Comparison of ENCODE assay signal across 26 cellular contexts in the genomic region with DNA sequence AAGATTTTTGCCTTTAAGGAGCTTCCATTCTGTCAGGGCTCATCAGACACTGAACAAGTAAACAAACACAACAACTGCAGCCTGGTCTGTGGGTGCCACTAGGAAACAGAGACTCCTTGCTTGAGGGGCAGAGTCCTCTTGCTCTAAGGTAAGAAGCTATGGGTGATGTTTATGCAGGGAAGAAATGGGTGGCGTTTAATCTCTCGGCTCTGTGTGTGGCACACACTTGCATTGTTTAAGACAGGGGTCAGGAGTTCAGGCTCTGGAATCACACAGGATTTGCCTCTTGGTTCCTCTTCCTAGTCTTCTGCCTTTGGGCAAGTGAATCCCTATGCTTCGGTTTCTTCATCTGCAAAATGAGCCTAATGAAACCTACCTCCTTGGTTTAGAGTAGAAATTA.
"Had no signal": no experiment of that assay in that cellular context is flagged by ENCODE, and none has a peak within 500 bp of the region (broad histone marks: within the 10 kb centered on the region; RNA-seq: fewer than 3 reads in every experiment).

No MANE protein-coding gene starts in this region.

- ATAC-seq: activated CD4-positive, CD25-positive, alpha-beta regulatory T cell treated with anti-CD3 and anti-CD28 coated beads, Interleukin-2, amount 50 U/mL, for 24 hours; gastrocnemius medialis; left cardiac atrium; naive thymus-derived CD4-positive, alpha-beta T cell; right cardiac atrium; T-helper 17 cell had no signal

- H3K4me1 ChIP-seq: colonic mucosa, gastrocnemius medialis, testis had no signal

- H3K4me3 Mint-ChIP-seq: activated naive CD8-positive, alpha-beta T cell; naive thymus-derived CD4-positive, alpha-beta T cell; T-helper 17 cell had no signal

- H3K4me3 ChIP-seq: colonic mucosa, gastrocnemius medialis, testis, transverse colon had no signal

- H3K9me3 Mint-ChIP-seq: naive thymus-derived CD4-positive, alpha-beta T cell had no signal

- H3K27me3 Mint-ChIP-seq: activated naive CD8-positive, alpha-beta T cell had no signal

- DNase-seq: activated CD4-positive, alpha-beta T cell treated with anti-CD3 and anti-CD28 coated beads for 48 hours; activated CD4-positive, alpha-beta T cell treated with anti-CD3 and anti-CD28 coated beads, Interleukin-2, amount 50 U/mL, for 48 hours; activated naive CD4-positive, alpha-beta T cell treated with Interleukin-2 at 50 U/mL for 16 hours; activated T-cell treated with anti-CD3 and anti-CD28 coated beads, Interleukin-2, amount 50 U/mL, for 48 hours; anterior cingulate cortex; cerebellar nuclear complex; colonic mucosa; effector CD8-positive, alpha-beta T cell; erythroblast; gastrocnemius medialis; glutamatergic neuron; left cardiac atrium; midbrain; naive thymus-derived CD4-positive, alpha-beta T cell; posterior cingulate gyrus; right cardiac atrium; stimulated activated CD4-positive, alpha-beta T cell treated with anti-CD3 and anti-CD28 coated beads, Interleukin-15, amount 100 ng/mL, for 24 hours; stimulated activated CD4-positive, alpha-beta T cell treated with anti-CD3 and anti-CD28 coated beads, Interleukin-2, amount 100 ng/mL, for 24 hours; stimulated activated naive CD4-positive, alpha-beta T cell treated with Interleukin-2 at 50 U/mL for 16 hours; T-helper 17 cell; T1000; testis; transverse colon; WERI-Rb-1 had no signal

- H3K36me3 ChIP-seq: gastrocnemius medialis, WERI-Rb-1 had no signal

- H3K9me3 ChIP-seq: colonic mucosa, gastrocnemius medialis, testis, transverse colon had no signal

- H3K36me3 Mint-ChIP-seq: activated naive CD8-positive, alpha-beta T cell had no signal

- H3K27ac ChIP-seq: colonic mucosa, gastrocnemius medialis, testis, transverse colon, WERI-Rb-1 had no signal

- H3K27ac Mint-ChIP-seq: activated naive CD8-positive, alpha-beta T cell; naive thymus-derived CD4-positive, alpha-beta T cell had no signal

- H3K27me3 ChIP-seq: colonic mucosa, gastrocnemius medialis, testis, transverse colon had no signal
